Comparison of ENCODE assay signal across 9 cellular contexts in the genomic region with DNA sequence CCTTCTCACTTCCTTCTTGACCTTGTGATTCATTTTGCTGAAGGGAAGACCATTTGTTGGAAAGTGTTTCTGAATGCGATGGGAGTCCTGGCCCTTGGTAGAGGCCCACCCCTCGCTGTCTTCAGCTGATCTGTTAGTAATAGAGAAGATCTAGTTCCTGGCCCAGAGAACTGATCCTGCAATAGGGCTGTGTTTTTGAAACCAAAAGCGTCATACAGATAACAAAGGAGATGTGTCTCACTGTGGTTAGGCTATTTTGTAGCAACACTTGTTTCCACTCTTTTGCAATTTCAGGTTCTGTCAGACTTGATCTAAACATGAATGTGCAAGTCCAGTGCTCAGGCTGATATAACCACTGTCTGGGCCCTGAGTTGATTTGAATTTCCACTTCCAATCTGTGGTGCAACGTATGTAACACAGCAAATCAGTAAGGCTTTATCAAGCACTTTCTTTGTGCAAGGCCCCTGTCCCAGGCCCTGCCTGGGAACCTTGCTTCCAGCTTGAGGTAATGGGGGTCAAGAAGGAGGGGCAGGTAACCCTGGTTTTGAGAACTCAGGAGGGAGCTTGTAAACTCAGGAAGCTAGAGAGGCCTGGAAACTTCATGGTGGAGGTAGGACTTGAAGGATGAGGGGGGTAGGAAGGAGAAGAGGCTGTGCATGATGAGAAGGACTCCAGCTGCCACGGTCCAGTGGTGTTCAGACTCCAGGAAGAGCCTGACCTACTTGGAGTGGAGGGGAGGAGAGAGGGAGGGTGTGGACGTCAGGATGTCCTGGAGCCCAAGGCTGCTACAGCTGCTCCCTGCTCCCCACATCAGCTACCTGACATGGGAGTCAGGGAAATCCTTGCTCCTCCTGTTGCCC. TPM values are rescaled to one million over a fixed set of nuclear protein-coding genes. Genes with fewer than 3 reads are reported as not detected.
DNase-seq lines count a peak whose midpoint lies in the region; ATAC-seq, FAIRE-seq and TF ChIP-seq lines count a peak whose summit lies in the region.
"Had no signal": no experiment of that assay in that cellular context is flagged by ENCODE, and none has a peak within 500 bp of the region (broad histone marks: within the 10 kb centered on the region; RNA-seq: fewer than 3 reads in every experiment).

No MANE protein-coding gene starts in this region.

- peak; percentile 50 for DNase-seq in activated naive CD4-positive, alpha-beta T cell treated with Interleukin-2 at 50 U/mL for 16 hours
- DNase-seq in activated naive CD4-positive, alpha-beta T cell (lab: John Stamatoyannopoulos, UW) = no peak
- DNase-seq in SIG-M5 (lab: John Stamatoyannopoulos, UW) = peak; percentile 90
- peak; percentile 18 for DNase-seq in effector CD4-positive, alpha-beta T cell
- no peak for DNase-seq in suprapubic skin (ENCODE audit: low spot score in 2 of 2)
- no peak for DNase-seq in kidney
- DNase-seq in NCI-H187 (lab: John Stamatoyannopoulos, UW) = no peak

- TF ChIP-seq CTCF in suprapubic skin (IDR thresholded peaks at IDR 0.05) = no peak
- TF ChIP-seq CTCF in kidney (IDR thresholded peaks at IDR 0.05; ENCODE audit: borderline replicate concordance, extremely low read depth, insufficient read depth) = no peak

- no peak for FAIRE-seq in kidney (lab: Jason Lieb, UNC)

- H3K4me3 ChIP-seq in suprapubic skin (no peak overlapping the region), kidney (ENCODE audit: low read length in 2 of 2) (no peak overlapping the region)

- WGBS in suprapubic skin = 62% methylated on average over 6 of the region's 6 CpGs

- H3K36me3 ChIP-seq in suprapubic skin = no peaks in the 10 kb centered on the region
- no peaks in the 10 kb centered on the region for H3K36me3 ChIP-seq in kidney (ENCODE audit: control insufficient read depth in 1 of 2, insufficient read depth in 2 of 2, low read length in 2 of 2)

- H3K4me1 ChIP-seq in suprapubic skin = peaks cover 10% of the 10 kb centered on the region
- H3K4me1 ChIP-seq in kidney (ENCODE audit: control insufficient read depth in 1 of 2, insufficient read depth in 1 of 2, low read depth in 1 of 2, low read length in 2 of 2) = no peaks in the 10 kb centered on the region

- H3K9ac ChIP-seq in kidney (ENCODE audit: low read length in 2 of 2) = no peak overlapping the region

- peak; percentile 59 for ATAC-seq in HG03039 (IDR thresholded peaks at IDR 0.05; ENCODE audit: unreplicated experiment)

- no peak for TF ChIP-seq EP300 in suprapubic skin (IDR thresholded peaks at IDR 0.05)

- H3K27ac ChIP-seq in suprapubic skin (peak overlapping the region; percentile 72), kidney (ENCODE audit: low read depth in 2 of 2, low read length in 2 of 2) (no peak overlapping the region)

- H3K9me3 ChIP-seq in suprapubic skin (no peaks in the 10 kb centered on the region), kidney (ENCODE audit: control insufficient read depth in 1 of 2, low read length in 2 of 2) (no peaks in the 10 kb centered on the region)

- no peaks in the 10 kb centered on the region for H3K27me3 ChIP-seq in suprapubic skin

- intact Hi-C loops in kidney (cut with DNase I) = no loop called here

- TF ChIP-seq POLR2A in suprapubic skin (IDR thresholded peaks at IDR 0.05) = no peak

RNA-seq across cellular contexts. Expression of a gene that starts 42.2 kb away (rescaled TPM):
- total RNA-seq in suprapubic skin = 10 to 100 TPM; 17.2 to 24.9 (median 21.2) TPM
- total RNA-seq in kidney = 130 TPM
- polyA plus RNA-seq in kidney (ENCODE audit: insufficient read depth, low read depth, low replicate concordance) = 65.7 TPM
- polyA plus RNA-seq: neural cell had no signal

RNA-seq across cellular contexts. Expression of a gene that starts 57.1 kb away (rescaled TPM):
- 10 to 100 TPM; 15.0 to 21.5 (median 20.8) TPM for total RNA-seq in suprapubic skin
- total RNA-seq in kidney = 26.7 TPM
- 25.6 TPM for polyA plus RNA-seq in kidney (ENCODE audit: insufficient read depth, low read depth, low replicate concordance)

Comparison
In these comparisons a context has a peak if more than half of its experiments do, and no peak if none do; other contexts are left out.
1. DNase-seq: peak in activated naive CD4-positive, alpha-beta T cell treated with Interleukin-2 at 50 U/mL for 16 hours (single experiment), SIG-M5 (single experiment) and effector CD4-positive, alpha-beta T cell (single experiment); none in activated naive CD4-positive, alpha-beta T cell (0 of 4), suprapubic skin (0 of 2), kidney (single experiment) and NCI-H187 (0 of 2).